ENCODE assay signal across 1 cellular context in genomic region chr1:234478152-234478480, GRCh38.
TF ChIP-seq lines count a peak whose summit lies in the region.

No MANE protein-coding gene starts in this region.

TF ChIP-seq in H1, 55 proteins besides CTCF, POLR2A, EP300 and RAD21 (continued from another document):
- TF ChIP-seq ATF2 (IDR thresholded peaks at IDR 0.05; ENCODE audit: low read length) = no peak
- TF ChIP-seq CREB1 (IDR thresholded peaks at IDR 0.05) = peak; percentile 71
- TF ChIP-seq TAF7 (optimal IDR thresholded peaks at IDR 0.05; ENCODE audit: borderline replicate concordance, low read depth, low read length) = no peak
TF ChIP-seq in H1: peak in this region for 2.
